ENCODE assay signal across 8 cellular contexts in the genomic region with DNA sequence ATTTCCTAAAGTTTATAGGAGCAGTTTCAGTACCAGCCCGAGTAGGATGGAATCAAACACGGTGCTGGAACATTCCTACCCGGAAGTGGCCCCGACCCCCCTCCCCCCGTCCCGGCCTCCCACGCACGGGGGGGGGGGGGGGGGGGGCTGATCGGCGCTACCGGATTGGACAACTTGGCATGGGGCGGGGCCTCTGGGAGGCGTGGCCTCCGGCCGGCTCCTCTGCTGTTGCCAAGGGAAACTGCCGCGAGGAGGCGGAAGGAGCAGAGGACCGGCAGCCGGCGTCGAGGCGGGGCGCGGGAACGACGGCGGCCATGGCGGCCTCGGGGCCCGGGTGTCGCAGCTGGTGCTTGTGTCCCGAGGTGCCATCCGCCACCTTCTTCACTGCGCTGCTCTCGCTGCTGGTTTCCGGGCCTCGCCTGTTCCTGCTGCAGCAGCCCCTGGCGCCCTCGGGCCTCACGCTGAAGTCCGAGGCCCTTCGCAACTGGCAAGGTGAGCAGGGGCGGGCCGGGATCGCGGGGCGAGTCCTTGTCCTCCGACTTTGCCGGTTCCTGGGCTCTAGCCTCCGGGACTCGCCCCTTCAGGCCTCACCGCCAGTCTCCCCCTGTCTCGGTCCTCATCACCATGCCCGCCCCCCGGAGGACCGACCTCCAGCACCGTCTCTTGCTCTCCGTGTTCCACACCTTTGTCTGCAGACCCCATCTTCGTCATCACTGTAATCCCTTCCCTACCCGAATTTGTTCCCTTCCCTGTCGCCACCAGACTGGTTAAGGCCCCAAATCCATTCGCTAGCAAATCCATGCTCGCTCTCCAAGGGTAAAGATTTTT.
DNase-seq lines count a peak whose midpoint lies in the region; ATAC-seq and FAIRE-seq lines count a peak whose summit lies in the region.

A gene (plus strand): TSS at position 266 of the 828 bp plus-strand sequence. CDS start 49 bp downstream, at position 315.

- no peaks in the 10 kb centered on the region for H3K27me3 ChIP-seq in effector memory CD4-positive, alpha-beta T cell (replicated peaks; ENCODE audit: control insufficient read depth, insufficient read depth, low read length, poor library complexity, severe bottlenecking)

- FAIRE-seq in HTR-8/SVneo (lab: Jason Lieb, UNC), result no peak

- peak within 1 kb of the TSS; percentile 91 for H3K27ac ChIP-seq in effector memory CD4-positive, alpha-beta T cell (ENCODE audit: insufficient read depth, low read length, poor library complexity, severe bottlenecking)

- peak; percentile 96 for ATAC-seq in GM21381 (IDR thresholded peaks at IDR 0.05; ENCODE audit: unreplicated experiment)

- no peaks in the 10 kb centered on the region for H3K9me3 ChIP-seq in effector memory CD4-positive, alpha-beta T cell (ENCODE audit: control insufficient read depth, low read length)

- DNase-seq in COLO668 (lab: John Stamatoyannopoulos, UW; ENCODE audit: unreplicated experiment), result peak; percentile 95
- peak; percentile 91 for DNase-seq in HTR-8/SVneo (ENCODE audit: insufficient read length, low spot score)
- DNase-seq in NOMO-1 treated with DMSO at 0.1 percent for 48 hours (lab: John Stamatoyannopoulos, UW; ENCODE audit: unreplicated experiment), result peak; percentile 98
- DNase-seq in activated CD8-positive, alpha-beta memory T cell treated with anti-CD3 and anti-CD28 coated beads for 4 hours (ENCODE audit: low read depth in 2 of 2), result peak; percentile 93
- DNase-seq in effector memory CD4-positive, alpha-beta T cell, result peak; percentile 94 to 96 (median 94)
- DNase-seq in medulla oblongata (ENCODE audit: extremely low spot score), result peak; percentile 97
- DNase-seq in stimulated activated CD8-positive, alpha-beta memory T cell treated with anti-CD3 and anti-CD28 coated beads, Interleukin-12 subunit alpha, Interleukin-12 subunit beta, amount 100 ng/mL, for 1 hour (ENCODE audit: low read depth), result peak; percentile 92

- H3K4me1 ChIP-seq in effector memory CD4-positive, alpha-beta T cell (ENCODE audit: control insufficient read depth, insufficient read depth, low read length, poor library complexity, severe bottlenecking), result peaks cover 14% of the 10 kb centered on the region

- H3K4me3 ChIP-seq in effector memory CD4-positive, alpha-beta T cell (ENCODE audit: insufficient read depth, low read depth, low read length, poor library complexity, severe bottlenecking), result peak within 1 kb of the TSS; percentile 92

- peaks cover 28% of the 10 kb centered on the region for H3K36me3 ChIP-seq in effector memory CD4-positive, alpha-beta T cell (ENCODE audit: control insufficient read depth, insufficient read depth, low read length)

Comparison
In these comparisons a context has a peak if more than half of its experiments do, and no peak if none do; other contexts are left out.
1. Peak in every context shown above with its lines: DNase-seq, ATAC-seq, H3K4me3 ChIP-seq and H3K27ac ChIP-seq.